10 cellular contexts compared by ENCODE assay signal in genomic region chr2:71614976-71615768, GRCh38.
DNase-seq lines count a peak whose midpoint lies in the region; ATAC-seq and TF ChIP-seq lines count a peak whose summit lies in the region.
"Had no signal": no experiment of that assay in that cellular context is flagged by ENCODE, and none has a peak within 500 bp of the region (broad histone marks: within the 10 kb centered on the region; RNA-seq: fewer than 3 reads in every experiment).

No MANE protein-coding gene starts in this region.

- H3K36me3 Mint-ChIP-seq in H9 (ENCODE audit: insufficient read depth in 1 of 3, low read depth in 3 of 3): peaks cover 0 to 3% (median 0%) of the 10 kb centered on the region in 3 experiments; a peak in 1 of 7 replicates
- H3K36me3 Mint-ChIP-seq: IgD-negative memory B cell had no signal

- H3K23ac ChIP-seq in H9 (ENCODE audit: insufficient read length, low read depth, low read length): no peak overlapping the region

- H3K4me1 Mint-ChIP-seq in H9: no peaks in the 10 kb centered on the region
- H3K4me1 Mint-ChIP-seq: IgD-negative memory B cell had no signal

- no peak for ATAC-seq in GM21526 (IDR thresholded peaks at IDR 0.05; ENCODE audit: low FRiP score, unreplicated experiment)
- ATAC-seq in HG02588 (IDR thresholded peaks at IDR 0.05; ENCODE audit: unreplicated experiment): no peak
- ATAC-seq in GM21381 (IDR thresholded peaks at IDR 0.05; ENCODE audit: unreplicated experiment): no peak

- no peak overlapping the region for H2BK12ac ChIP-seq in H9 (ENCODE audit: insufficient read length, low read depth, low read length)

- no peak overlapping the region for H2BK120ac ChIP-seq in H9 (ENCODE audit: low read depth, low read length, poor library complexity, severe bottlenecking)

- no peaks in the 10 kb centered on the region for H3K23me2 ChIP-seq in H9 (ENCODE audit: insufficient read length, low read depth, low read length, poor library complexity, severe bottlenecking)

- no peaks in the 10 kb centered on the region for H3K79me2 ChIP-seq in H9 (ENCODE audit: insufficient read depth, low read length)

- no peak overlapping the region for H2BK20ac ChIP-seq in H9 (ENCODE audit: low read depth, low read length, poor library complexity, severe bottlenecking)

- no peak overlapping the region for H2AFZ ChIP-seq in H9 (ENCODE audit: low read length)

- no peak overlapping the region; the same call in 1 of the 2 replicates for H3K14ac ChIP-seq in H9 (ENCODE audit: insufficient read depth, low read length)

- no CpG with 5 or more reads among the region's 9 CpGs for WGBS in H9 (ENCODE audit: extremely low coverage, insufficient read length, low lambda C conversion rate)

- peak overlapping the region in 1 of 3 experiments; percentile 24; a peak in 1 of 7 replicates for H3K27ac Mint-ChIP-seq in H9
- H3K27ac Mint-ChIP-seq: IgD-negative memory B cell had no signal

- H3K18ac ChIP-seq in H9 (ENCODE audit: insufficient read length, low read depth, low read length): no peak overlapping the region

- no peak overlapping the region for H3K9ac ChIP-seq in H9 (ENCODE audit: extremely low read depth, insufficient read length, low read length)

- no peak overlapping the region for H3K56ac ChIP-seq in H9 (ENCODE audit: insufficient read length, low read depth, low read length)

- no peak overlapping the region for H3K4ac ChIP-seq in H9 (ENCODE audit: low read depth, low read length)

- no peaks in the 10 kb centered on the region for H4K20me1 ChIP-seq in H9 (ENCODE audit: control insufficient read depth, insufficient read depth, insufficient read length)

- H3K4me1 ChIP-seq in H9 (ENCODE audit: insufficient read depth, low read length): no peaks in the 10 kb centered on the region

- H3K27me3 ChIP-seq in H9 (ENCODE audit: insufficient read depth, low read length): no peaks in the 10 kb centered on the region

- H3K27me3 Mint-ChIP-seq in H9 (ENCODE audit: low read depth): peaks cover 2% of the 10 kb centered on the region; the same call in 1 of the 2 replicates

- no peak overlapping the region for H2BK5ac ChIP-seq in H9 (ENCODE audit: insufficient read length, low read length)

- no peaks in the 10 kb centered on the region for H3K79me1 ChIP-seq in H9 (ENCODE audit: insufficient read depth, low read depth, low read length, poor library complexity, severe bottlenecking)

- no peak overlapping the region for H2BK15ac ChIP-seq in H9 (ENCODE audit: low read depth, low read length)

- in situ Hi-C loops in ACHN (cut with HindIII; ENCODE audit: low pct_ligation_motif_present, low pct_unique_long_range_greater_than_20kb, low sequenced_read_pairs): no loop called here

- no peak overlapping the region for H2AK5ac ChIP-seq in H9 (ENCODE audit: insufficient read length, low read length)

- H3K4me3 ChIP-seq in skin epidermis: no peak overlapping the region

- no peak overlapping the region for H4K8ac ChIP-seq in H9 (replicated peaks; ENCODE audit: insufficient read length, low read depth, low read length)

- no peaks in the 10 kb centered on the region for H3K9me3 ChIP-seq in H9 (ENCODE audit: control insufficient read depth, low read depth, low read length)

- no peak overlapping the region for H4K91ac ChIP-seq in H9 (ENCODE audit: insufficient read length, low read depth, low read length)

- peak; percentile 14 for DNase-seq in H9
- peak; percentile 84 for DNase-seq in cerebellum (ENCODE audit: low spot score)
- DNase-seq in iris pigment epithelial cell (ENCODE audit: low read depth): peak; percentile 17
- no peak for DNase-seq in ACHN
- DNase-seq: activated naive CD4-positive, alpha-beta T cell treated with Interleukin-2 at 50 U/mL for 16 hours had no signal

- H3K27ac ChIP-seq in H9 (ENCODE audit: insufficient read length, low read depth, low read length): no peak overlapping the region
- H3K27ac ChIP-seq in skin epidermis: peak overlapping the region in 14 of 21 experiments; percentile 1 to 79 (median 64)

- no peak overlapping the region for H3K4me3 Mint-ChIP-seq in H9
- H3K4me3 Mint-ChIP-seq: IgD-negative memory B cell had no signal

- no peak overlapping the region for H4K5ac ChIP-seq in H9 (ENCODE audit: insufficient read length, low read depth, low read length)

- no peak overlapping the region for H3K4me2 ChIP-seq in H9 (ENCODE audit: insufficient read depth, insufficient read length, low read length)

- H3K9me3 Mint-ChIP-seq in H9: no peaks in the 10 kb centered on the region
- H3K9me3 Mint-ChIP-seq: IgD-negative memory B cell had no signal

- no peak for TF ChIP-seq CTCF in H9 (conservative IDR thresholded peaks at IDR 0.05)

- no peak overlapping the region for H3T11ph ChIP-seq in H9 (ENCODE audit: low read length)
